Comparison of ENCODE assay signal across 11 cellular contexts in the genomic region with DNA sequence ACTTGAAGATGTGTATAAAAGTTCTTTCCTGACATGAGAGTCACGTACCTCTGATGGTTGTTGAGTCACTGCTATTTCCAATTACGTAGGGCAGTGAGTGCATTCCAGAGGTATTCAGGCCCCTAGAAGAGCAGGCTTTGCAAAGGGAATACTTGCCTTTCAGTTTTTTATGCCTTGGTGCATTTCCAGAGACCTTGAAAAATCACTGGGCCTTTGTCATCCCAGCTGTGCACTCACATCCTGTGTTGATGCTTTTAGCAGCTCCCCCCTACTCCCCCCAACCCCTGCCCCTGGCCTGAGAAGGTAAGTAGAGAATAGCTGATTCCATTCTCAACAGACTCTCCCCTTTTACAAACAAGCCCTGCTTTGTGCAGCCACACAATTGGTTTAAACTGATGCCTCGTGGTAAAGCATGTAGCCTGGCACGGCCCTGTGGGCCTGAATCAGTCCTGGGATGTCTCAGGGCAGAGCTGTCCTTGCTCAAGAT.
A peak's percentile ranks its signal among the peaks of the same experiment; 100 is the strongest.
DNase-seq lines count a peak whose midpoint lies in the region; ATAC-seq and TF ChIP-seq lines count a peak whose summit lies in the region.
"Had no signal": no experiment of that assay in that cellular context is flagged by ENCODE, and none has a peak within 500 bp of the region (broad histone marks: within the 10 kb centered on the region; RNA-seq: fewer than 3 reads in every experiment).

No MANE protein-coding gene starts in this region.

- CTCF ChIA-PET in A673 (lab: Charles Lee): no interaction called here

- H3K36me3 Mint-ChIP-seq in mesothelial cell of epicardium: no peaks in the 10 kb centered on the region

- H3K9me3 ChIP-seq in A673 (ENCODE audit: low read depth, low read length, poor library complexity, severe bottlenecking) (no peaks in the 10 kb centered on the region), MG63 (no peaks in the 10 kb centered on the region), ectodermal cell (ENCODE audit: control insufficient read depth, low read length) (no peaks in the 10 kb centered on the region)

- no peak overlapping the region for H3K4me3 ChIP-seq in A673 (ENCODE audit: low read depth, low read length, poor library complexity, severe bottlenecking)
- no peak overlapping the region for H3K4me3 ChIP-seq in MG63
- no peak overlapping the region for H3K4me3 ChIP-seq in ectodermal cell (ENCODE audit: insufficient read depth, low read depth, low read length)
- no peak overlapping the region for H3K4me3 ChIP-seq in coronary artery
- H3K4me3 ChIP-seq: SK-N-MC had no signal

- POLR2A ChIA-PET in A673 (lab: Charles Lee; ENCODE audit: low non-redundant PET): no interaction called here

- H3K4me3 Mint-ChIP-seq in mesothelial cell of epicardium: no peak overlapping the region
- H3K4me3 Mint-ChIP-seq: dendritic cell treated with granulocyte-macrophage colony-stimulating factor and Interleukin-4, amounts not matched to agents 40 ng/mL and 50 ng/mL, for 4 days had no signal

- no TSS peak for BruUV-seq in A673 (replicated peaks; lab: Mats Ljungman, UMichigan)

- intact Hi-C loops in A673 (cut with micrococcal nuclease; ENCODE audit: unreplicated experiment): no loop called here

- H3K4me1 ChIP-seq in A673 (ENCODE audit: insufficient read depth, low read length, poor library complexity, severe bottlenecking) (peaks cover 21% of the 10 kb centered on the region), ectodermal cell (ENCODE audit: control insufficient read depth, insufficient read depth, low read length) (peaks cover 14% of the 10 kb centered on the region)

- H3K27ac ChIP-seq in A673 (ENCODE audit: low read depth, low read length, poor library complexity, severe bottlenecking): no peak overlapping the region
- peak overlapping the region; percentile 64 for H3K27ac ChIP-seq in ectodermal cell (ENCODE audit: insufficient read depth, low read depth, low read length, poor library complexity, severe bottlenecking)
- peak overlapping the region in 1 of 2 donors; percentile 64 for H3K27ac ChIP-seq in coronary artery
- H3K27ac ChIP-seq: SK-N-MC had no signal

- H3K4me1 Mint-ChIP-seq in mesothelial cell of epicardium: peaks cover 25% of the 10 kb centered on the region

- H3K27ac Mint-ChIP-seq in mesothelial cell of epicardium: peak overlapping the region; percentile 93
- H3K27ac Mint-ChIP-seq: dendritic cell treated with granulocyte-macrophage colony-stimulating factor and Interleukin-4, amounts not matched to agents 40 ng/mL and 50 ng/mL, for 4 days had no signal

- DNase-seq in A673 (ENCODE audit: low spot score) (peak; percentile 53), MG63 (peak; percentile 70), mesothelial cell of epicardium (ENCODE audit: low spot score in 2 of 2, unreplicated experiment in 2 of 2) (no peak), NCI-H2196 treated with DMSO at 0.1 percent for 48 hours (lab: John Stamatoyannopoulos, UW; ENCODE audit: unreplicated experiment) (no peak), HuH-7.5 (ENCODE audit: low spot score) (no peak), coronary artery (ENCODE audit: low spot score) (no peak)
- DNase-seq: DND-41 had no signal

- H3K27me3 Mint-ChIP-seq in mesothelial cell of epicardium (ENCODE audit: low read depth): no peaks in the 10 kb centered on the region
- H3K27me3 Mint-ChIP-seq: dendritic cell treated with granulocyte-macrophage colony-stimulating factor and Interleukin-4, amounts not matched to agents 40 ng/mL and 50 ng/mL, for 4 days had no signal

- no peaks in the 10 kb centered on the region for H3K36me3 ChIP-seq in A673 (ENCODE audit: insufficient read depth, low read length, poor library complexity, severe bottlenecking)
- peaks cover 10% of the 10 kb centered on the region for H3K36me3 ChIP-seq in MG63
- H3K36me3 ChIP-seq in ectodermal cell (ENCODE audit: control insufficient read depth, insufficient read depth, low read length): no peaks in the 10 kb centered on the region

- H3K27me3 ChIP-seq in A673 (replicated peaks; ENCODE audit: insufficient read depth, low read depth, low read length, poor library complexity) (no peaks in the 10 kb centered on the region), MG63 (no peaks in the 10 kb centered on the region), ectodermal cell (ENCODE audit: control insufficient read depth, insufficient read depth, low read length, poor library complexity, severe bottlenecking) (no peaks in the 10 kb centered on the region)

- no peaks in the 10 kb centered on the region for H3K9me3 Mint-ChIP-seq in mesothelial cell of epicardium
- H3K9me3 Mint-ChIP-seq: dendritic cell treated with granulocyte-macrophage colony-stimulating factor and Interleukin-4, amounts not matched to agents 40 ng/mL and 50 ng/mL, for 4 days had no signal

- ATAC-seq in HG03097 (IDR thresholded peaks at IDR 0.05; ENCODE audit: low FRiP score, unreplicated experiment): no peak

- TF ChIP-seq CTCF in A673 (conservative IDR thresholded peaks at IDR 0.05; ENCODE audit: low read depth, low read length) (no peak), mesothelial cell of epicardium (IDR thresholded peaks at IDR 0.05; ENCODE audit: unreplicated experiment) (no peak), coronary artery (IDR thresholded peaks at IDR 0.05) (no peak)

- 22 to 33% methylated on average over 4 of the region's 4 CpGs for WGBS in ectodermal cell, 2 experiments

Comparison
In these comparisons a context has a peak if more than half of its experiments do, and no peak if none do; other contexts are left out.
1. DNase-seq: peak in A673 (single experiment) and MG63 (single experiment); none in mesothelial cell of epicardium (0 of 2), NCI-H2196 treated with DMSO at 0.1 percent for 48 hours (single experiment), HuH-7.5 (single experiment) and coronary artery (single experiment).